16 cellular contexts compared by ENCODE assay signal in genomic region chr7:157789094-157789493, GRCh38.
A peak's percentile ranks its signal among the peaks of the same experiment; 100 is the strongest.
DNase-seq lines count a peak whose midpoint lies in the region; ATAC-seq, FAIRE-seq and TF ChIP-seq lines count a peak whose summit lies in the region.
"Had no signal": no experiment of that assay in that cellular context is flagged by ENCODE, and none has a peak within 500 bp of the region (broad histone marks: within the 10 kb centered on the region; RNA-seq: fewer than 3 reads in every experiment).

No MANE protein-coding gene starts in this region.

- no peaks in the 10 kb centered on the region for H3K79me2 ChIP-seq in H1 (ENCODE audit: control insufficient read depth in 1 of 2, insufficient read depth in 2 of 2, low read length in 2 of 2)

- H3K23me2 ChIP-seq in H1 (ENCODE audit: low read depth, low read length) = peaks cover 9% of the 10 kb centered on the region; the same call in 1 of the 2 replicates

- H2BK120ac ChIP-seq in H1 (replicated peaks; ENCODE audit: low read depth, low read length) = no peak overlapping the region

- H3K18ac ChIP-seq in H1 (ENCODE audit: extremely low read depth, low read length) = no peak overlapping the region

- no peak overlapping the region for H3K9ac ChIP-seq in H1 (replicated peaks in 1 of 4; ENCODE audit: extremely low read depth in 1 of 4, low read depth in 3 of 4, low read length in 3 of 4)

- CTCF ChIA-PET in H1 (lab: Charles Lee; ENCODE audit: partially characterized antibody) = interaction anchor here (1.0 to 1.4 kb wide), 2 partner anchors 86 to 315 kb away, joined by 3 to 7 read pairs; no protein-coding TSS in a partner anchor

- H2BK5ac ChIP-seq in H1 (ENCODE audit: low read depth, low read length) = no peak overlapping the region

- no peak overlapping the region for H4K91ac ChIP-seq in H1 (replicated peaks; ENCODE audit: insufficient read length, low read length)

- no peak overlapping the region for H3K4me2 ChIP-seq in H1 (ENCODE audit: insufficient read depth in 1 of 2, low read depth in 2 of 2, low read length in 2 of 2)

- no peaks in the 10 kb centered on the region; a peak in 1 of 7 replicates for H3K27me3 ChIP-seq in H1 (replicated peaks in 1 of 4; ENCODE audit: control insufficient read depth in 3 of 4, extremely low read depth in 1 of 4, insufficient read depth in 3 of 4, low read length in 3 of 4)
- H3K27me3 ChIP-seq: BE2C had no signal

- H3K4me1 ChIP-seq in H1 (replicated peaks in 1 of 4; ENCODE audit: control insufficient read depth in 3 of 4, insufficient read depth in 4 of 4, low read length in 3 of 4) = peaks cover 0 to 20% (median 10%) of the 10 kb centered on the region in 4 experiments; a peak in 6 of 7 replicates
- H3K4me1 ChIP-seq: BE2C, Caco-2, HAP-1 had no signal

- H2BK20ac ChIP-seq in H1 (ENCODE audit: low read length) = no peak overlapping the region

- H3K4ac ChIP-seq in H1 (replicated peaks; ENCODE audit: insufficient read length, low read depth, low read length) = no peak overlapping the region

- H3K9me3 ChIP-seq in H1 (ENCODE audit: insufficient read depth in 2 of 2, low read depth in 1 of 2, low read length in 1 of 2) = no peaks in the 10 kb centered on the region
- H3K9me3 ChIP-seq: BE2C, Caco-2, HAP-1 had no signal

- DNase-seq in H1 (ENCODE audit: low read depth in 1 of 2, low spot score in 2 of 2) = no peak
- peak; percentile 83 for DNase-seq in mesenteric fat pad (ENCODE audit: low spot score)
- DNase-seq in posterior vena cava (ENCODE audit: low spot score) = peak; percentile 76
- DNase-seq in NCI-H345 (lab: John Stamatoyannopoulos, UW) = no peak
- no peak for DNase-seq in NCI-H187 treated with DMSO at 0.1 percent for 48 hours (lab: John Stamatoyannopoulos, UW)
- DNase-seq: ACHN; BE2C; C1 segment of cervical spinal cord; Caco-2; CD4-positive, CD25-positive, alpha-beta regulatory T cell; GOT3 had no signal

- FAIRE-seq in H1 (lab: Jason Lieb, UNC) = no peak
- FAIRE-seq: D721Med, G401.6, GM19239 had no signal

- no peak for TF ChIP-seq POLR2A in H1 (IDR thresholded peaks at IDR 0.05; ENCODE audit: control extremely low read depth in 1 of 2, low read depth in 2 of 2, low read length in 2 of 2)

- TF ChIP-seq CTCF in H1 (IDR thresholded peaks at IDR 0.05; ENCODE audit: control extremely low read depth in 1 of 3, insufficient read depth in 1 of 3, low read depth in 1 of 3, low read length in 3 of 3) = no peak

- H3K79me1 ChIP-seq in H1 (ENCODE audit: low read depth, low read length) = no peaks in the 10 kb centered on the region

- no peak overlapping the region for H3K4me3 ChIP-seq in H1 (ENCODE audit: extremely low read depth in 1 of 4, insufficient read depth in 2 of 4, low read depth in 3 of 4, low read length in 4 of 4)
- H3K4me3 ChIP-seq: HAP-1 had no signal

- POLR2A ChIA-PET in H1 (lab: Charles Lee; ENCODE audit: partially characterized antibody) = no interaction called here

- TF ChIP-seq RAD21 in H1 (IDR thresholded peaks at IDR 0.05 in 1 of 2, conservative IDR thresholded peaks at IDR 0.05 in 1 of 2; ENCODE audit: low read depth in 2 of 2, low read length in 2 of 2) = no peak

- H4K8ac ChIP-seq in H1 (ENCODE audit: extremely low read depth, insufficient read depth, low read length) = peak overlapping the region; percentile 45; the same call in 1 of the 2 replicates

- WGBS in H1 (ENCODE audit: extremely low coverage in 1 of 2, insufficient coverage in 1 of 2, insufficient read length in 1 of 2, insufficient replicate concordance in 2 of 2, low coverage in 1 of 2, low lambda C conversion rate in 2 of 2, missing lambda C conversion rate in 1 of 2), 2 experiments = 91% methylated on average over 12 of the region's 12 CpGs; no CpG with 5 or more reads in 1 of the 2 experiments

- no peak for ATAC-seq in GM21447 (IDR thresholded peaks at IDR 0.05; ENCODE audit: unreplicated experiment)

- no peak overlapping the region for H2AFZ ChIP-seq in H1 (ENCODE audit: low read length)

- no peak overlapping the region for H3K23ac ChIP-seq in H1 (ENCODE audit: insufficient read length)

- H2BK12ac ChIP-seq in H1 (ENCODE audit: low read depth, low read length) = no peak overlapping the region

- no peak overlapping the region for H2AK5ac ChIP-seq in H1 (ENCODE audit: low read depth, low read length)

- no peaks in the 10 kb centered on the region for H3K36me3 ChIP-seq in H1 (ENCODE audit: control insufficient read depth in 2 of 4, insufficient read depth in 4 of 4, low read length in 3 of 4)
- H3K36me3 ChIP-seq: BE2C, HAP-1 had no signal

- no peak for TF ChIP-seq EP300 in H1 (IDR thresholded peaks at IDR 0.05; ENCODE audit: borderline replicate concordance in 1 of 2, low read depth in 2 of 2, low read length in 2 of 2)

- H4K20me1 ChIP-seq in H1 (replicated peaks in 1 of 2; ENCODE audit: control insufficient read depth in 1 of 2, insufficient read depth in 2 of 2, low read length in 2 of 2) = peaks cover 0 to 7% of the 10 kb centered on the region in 2 experiments

- H2BK15ac ChIP-seq in H1 (ENCODE audit: low read length) = no peak overlapping the region

- no peak overlapping the region for H3K56ac ChIP-seq in H1 (replicated peaks; ENCODE audit: insufficient read length, low read depth, low read length)

- H4K5ac ChIP-seq in H1 (ENCODE audit: insufficient read length, low read depth, low read length) = no peak overlapping the region

- intact Hi-C loops in posterior vena cava (cut with DNase I) = loop anchor here in 1 of 2 donors (5.0 kb wide), 1 partner anchor 592 kb away; no protein-coding TSS in a partner anchor

- no peak overlapping the region for H3K27ac ChIP-seq in H1 (ENCODE audit: low read depth, low read length)

- no peak overlapping the region for H3K14ac ChIP-seq in H1 (ENCODE audit: insufficient read length)

TF ChIP-seq in H1, 55 proteins besides CTCF, POLR2A, EP300 and RAD21:
- TF ChIP-seq BRCA1 (IDR thresholded peaks at IDR 0.05; ENCODE audit: low read depth, low read length) (no peak), GABPA (IDR thresholded peaks at IDR 0.05; ENCODE audit: borderline replicate concordance, insufficient read depth, low read length) (no peak), NANOG (IDR thresholded peaks at IDR 0.05; ENCODE audit: insufficient read depth, low read depth, low read length, poor library complexity, severe bottlenecking) (no peak), SIRT6 (IDR thresholded peaks at IDR 0.05; ENCODE audit: low read length) (no peak), SP2 (IDR thresholded peaks at IDR 0.05; ENCODE audit: low read length) (no peak), CHD1 (IDR thresholded peaks at IDR 0.05; ENCODE audit: low read depth, low read length) (no peak), EGR1 (IDR thresholded peaks at IDR 0.05; ENCODE audit: borderline replicate concordance, low read depth, low read length) (no peak)
- TF ChIP-seq, protein P1, sequence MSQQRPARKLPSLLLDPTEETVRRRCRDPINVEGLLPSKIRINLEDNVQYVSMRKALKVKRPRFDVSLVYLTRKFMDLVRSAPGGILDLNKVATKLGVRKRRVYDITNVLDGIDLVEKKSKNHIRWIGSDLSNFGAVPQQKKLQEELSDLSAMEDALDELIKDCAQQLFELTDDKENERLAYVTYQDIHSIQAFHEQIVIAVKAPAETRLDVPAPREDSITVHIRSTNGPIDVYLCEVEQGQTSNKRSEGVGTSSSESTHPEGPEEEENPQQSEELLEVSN (IDR thresholded peaks at IDR 0.05) = no peak
TF ChIP-seq in H1: peak in this region for 0.

Comparison
In these comparisons a context has a peak if more than half of its experiments do, and no peak if none do; other contexts are left out.
1. DNase-seq: peak in mesenteric fat pad (single experiment) and posterior vena cava (single experiment); none in H1 (0 of 2), NCI-H345 (single experiment) and NCI-H187 treated with DMSO at 0.1 percent for 48 hours (single experiment).